12 cellular contexts compared by ENCODE assay signal in the genomic region with DNA sequence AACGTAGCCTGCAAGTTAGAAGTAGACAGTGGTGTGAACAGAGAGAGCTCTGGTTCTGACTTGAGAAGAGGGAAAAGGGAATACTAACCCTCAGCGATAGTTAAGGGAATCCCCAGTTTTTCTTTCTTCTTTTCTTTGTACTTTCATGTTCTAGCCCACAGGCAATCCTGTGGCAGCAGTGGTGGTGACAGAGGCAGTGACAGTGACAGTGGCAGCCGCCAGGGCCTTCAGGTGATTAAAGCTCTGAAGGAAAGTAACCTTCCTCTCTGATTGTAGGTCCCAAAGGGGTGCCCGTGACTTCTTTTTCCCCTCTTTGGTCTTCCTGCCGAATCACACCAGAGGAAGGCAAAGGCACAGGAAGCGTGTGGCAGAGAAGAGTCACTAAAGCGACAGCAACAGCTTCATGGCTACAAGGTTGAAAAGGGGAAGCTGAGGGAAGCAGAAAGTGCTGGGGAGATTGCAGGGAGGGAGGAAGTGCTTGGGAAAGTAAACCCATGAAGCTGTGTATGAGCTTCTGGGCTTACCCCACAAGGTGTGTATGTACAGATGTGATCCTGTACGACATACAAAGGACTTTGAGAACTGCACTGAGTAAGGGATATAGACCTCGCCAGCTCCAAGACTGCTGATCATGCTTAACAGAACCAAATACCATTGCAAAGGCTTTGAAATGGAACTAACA. TPM values are rescaled to one million over a fixed set of nuclear protein-coding genes. Genes with fewer than 3 reads are reported as not detected.
A peak's percentile ranks its signal among the peaks of the same experiment; 100 is the strongest.
DNase-seq lines count a peak whose midpoint lies in the region; ATAC-seq and TF ChIP-seq lines count a peak whose summit lies in the region.
"Not testable (repeated sequence)": the region's sequence is repeated elsewhere in the genome, so short reads cannot be mapped to it uniquely, and the experiment has no call there.
"Had no signal": no experiment of that assay in that cellular context is flagged by ENCODE, and none has a peak within 500 bp of the region (broad histone marks: within the 10 kb centered on the region; RNA-seq: fewer than 3 reads in every experiment).

No MANE protein-coding gene starts in this region.

- not testable (repeated sequence) for H3K27me3 ChIP-seq in lower lobe of right lung (ENCODE audit: low read depth)

- not testable (repeated sequence) for H3K27ac Mint-ChIP-seq in activated T-cell treated with anti-CD3 and anti-CD28 coated beads, Interleukin-2, amount 50 U/mL, for 72 hours

- not testable (repeated sequence) for H3K36me3 Mint-ChIP-seq in activated T-cell treated with anti-CD3 and anti-CD28 coated beads, Interleukin-2, amount 50 U/mL, for 72 hours (ENCODE audit: insufficient read depth in 2 of 2)

- intact Hi-C loops in lower lobe of right lung (cut with DNase I), result not testable (repeated sequence)

- not testable (repeated sequence) for H3K4me1 ChIP-seq in lower lobe of right lung

- not testable (repeated sequence) for TF ChIP-seq CTCF in lower lobe of right lung (IDR thresholded peaks at IDR 0.05)

- not testable (repeated sequence) for H3K4me1 Mint-ChIP-seq in activated T-cell treated with anti-CD3 and anti-CD28 coated beads, Interleukin-2, amount 50 U/mL, for 72 hours (ENCODE audit: low read depth)

- not testable (repeated sequence) for H3K4me3 Mint-ChIP-seq in activated T-cell treated with anti-CD3 and anti-CD28 coated beads, Interleukin-2, amount 50 U/mL, for 72 hours

- not testable (repeated sequence) for DNase-seq in activated T-cell treated with anti-CD3 and anti-CD28 coated beads, Interleukin-2, amount 50 U/mL, for 72 hours; lower lobe of right lung

- H3K9me3 ChIP-seq in lower lobe of right lung, result not testable (repeated sequence)

- not testable (repeated sequence) for H3K36me3 ChIP-seq in lower lobe of right lung

- ATAC-seq in GM18867 (IDR thresholded peaks at IDR 0.05; ENCODE audit: unreplicated experiment), result peak; percentile 74
- ATAC-seq in GM19468 (IDR thresholded peaks at IDR 0.05; ENCODE audit: extremely low read depth, unreplicated experiment), result peak; percentile 61
- peak; percentile 80 for ATAC-seq in GM21737 (IDR thresholded peaks at IDR 0.05; ENCODE audit: unreplicated experiment)
- ATAC-seq in HG02981 (IDR thresholded peaks at IDR 0.05; ENCODE audit: unreplicated experiment), result peak; percentile 78
- peak; percentile 65 for ATAC-seq in HG03520 (IDR thresholded peaks at IDR 0.05; ENCODE audit: unreplicated experiment)
- peak; percentile 82 to 87 for ATAC-seq in activated T-cell treated with anti-CD3 and anti-CD28 coated beads, Interleukin-2, amount 50 U/mL, for 72 hours (replicated peaks in 1 of 2)
- peak; percentile 52 to 61 for ATAC-seq in lower lobe of right lung

- H3K9me3 Mint-ChIP-seq in activated T-cell treated with anti-CD3 and anti-CD28 coated beads, Interleukin-2, amount 50 U/mL, for 72 hours, result not testable (repeated sequence)

- not testable (repeated sequence) for H3K27ac ChIP-seq in lower lobe of right lung

- H3K27me3 Mint-ChIP-seq in activated T-cell treated with anti-CD3 and anti-CD28 coated beads, Interleukin-2, amount 50 U/mL, for 72 hours (ENCODE audit: low read depth), result not testable (repeated sequence)

- not testable (repeated sequence) for H3K4me3 ChIP-seq in lower lobe of right lung

RNA-seq across cellular contexts. Expression of a gene that starts 8.0 kb away (rescaled TPM):
- not detected for total RNA-seq in activated T-cell treated with anti-CD3 and anti-CD28 coated beads, Interleukin-2, amount 50 U/mL, for 72 hours
- not detected for total RNA-seq in lower lobe of right lung
- total RNA-seq: epithelial cell of proximal tubule, kidney, lung, SJCRH30, thyroid gland had no signal

RNA-seq across cellular contexts. Expression of a gene that starts 39.5 kb away (rescaled TPM):
- 1 to 10 TPM; 4.7 to 5.0 TPM for total RNA-seq in activated T-cell treated with anti-CD3 and anti-CD28 coated beads, Interleukin-2, amount 50 U/mL, for 72 hours
- 53.4 TPM for total RNA-seq in lower lobe of right lung
- total RNA-seq: epithelial cell of proximal tubule had no signal
